Comparison of ENCODE assay signal across 19 cellular contexts in genomic region chr9:112341741-112342140, GRCh38. TPM values are rescaled to one million over a fixed set of nuclear protein-coding genes. Genes with fewer than 3 reads are reported as not detected.
A peak's percentile ranks its signal among the peaks of the same experiment; 100 is the strongest.
DNase-seq lines count a peak whose midpoint lies in the region; ATAC-seq, FAIRE-seq and TF ChIP-seq lines count a peak whose summit lies in the region.
"Had no signal": no experiment of that assay in that cellular context is flagged by ENCODE, and none has a peak within 500 bp of the region (broad histone marks: within the 10 kb centered on the region; RNA-seq: fewer than 3 reads in every experiment).

No MANE protein-coding gene starts in this region.

- no peaks in the 10 kb centered on the region for H3K9me3 ChIP-seq in A549
- H3K9me3 ChIP-seq in HCT116 (ENCODE audit: control insufficient read depth in 1 of 2, insufficient read depth in 1 of 2, low read depth in 1 of 2, low read length in 2 of 2): no peaks in the 10 kb centered on the region
- no peaks in the 10 kb centered on the region; the same call in 1 of the 2 replicates for H3K9me3 ChIP-seq in SJCRH30 (replicated peaks)
- H3K9me3 ChIP-seq in OCI-LY7 (ENCODE audit: low read length): no peaks in the 10 kb centered on the region
- H3K9me3 ChIP-seq: Peyer's patch had no signal

- H3K27ac ChIP-seq in A549: peak overlapping the region; percentile 32 to 75; a peak in 5 of 6 replicates
- peak overlapping the region; percentile 2; the same call in 1 of the 2 replicates for H3K27ac ChIP-seq in HCT116 (ENCODE audit: low read depth, low read length)
- H3K27ac ChIP-seq in coronary artery: no peak overlapping the region
- no peak overlapping the region for H3K27ac ChIP-seq in SJCRH30
- H3K27ac ChIP-seq in OCI-LY7 (ENCODE audit: low read depth, low read length, poor library complexity, severe bottlenecking): no peak overlapping the region
- H3K27ac ChIP-seq: brain microvascular endothelial cell, HL-60, Peyer's patch had no signal

- ATAC-seq in A549: peak; percentile 18 to 41; a peak in 3 of 6 replicates
- peak; percentile 64 for ATAC-seq in HCT116
- ATAC-seq in SK-N-SH treated with all-trans-retinoic acid at 6 μM for 48 hours: peak; percentile 85
- ATAC-seq: activated CD8-positive, alpha-beta T cell treated with anti-CD3 and anti-CD28 coated beads for 36 hours had no signal

- H4K20me1 ChIP-seq in HCT116 (ENCODE audit: insufficient read depth) (no peaks in the 10 kb centered on the region), OCI-LY7 (ENCODE audit: insufficient read depth, low read length) (no peaks in the 10 kb centered on the region)

- POLR2A ChIA-PET in A549 (lab: Yijun Ruan, JAX) (interaction anchor here (0.7 to 1.0 kb wide), 2 partner anchors 8 to 37 kb away, joined by 3 read pairs; partner anchors contain the start of gene PTBP3), HCT116 (lab: Charles Lee) (no interaction called here), OCI-LY7 (lab: Charles Lee) (no interaction called here)

- H3K27me3 ChIP-seq in HCT116 (ENCODE audit: insufficient read depth, low read length) (no peaks in the 10 kb centered on the region), SJCRH30 (no peaks in the 10 kb centered on the region)
- H3K27me3 ChIP-seq: brain microvascular endothelial cell, Peyer's patch had no signal

- H3K4me3 ChIP-seq in A549 (no peak overlapping the region), HCT116 (replicated peaks in 1 of 2; ENCODE audit: low read depth in 1 of 2, low read length in 2 of 2) (no peak overlapping the region), coronary artery (no peak overlapping the region), SJCRH30 (no peak overlapping the region), OCI-LY7 (ENCODE audit: low read depth, low read length, poor library complexity, severe bottlenecking) (no peak overlapping the region)
- H3K4me3 ChIP-seq: Peyer's patch had no signal

- peak overlapping the region; percentile 29 for H2AFZ ChIP-seq in HCT116 (ENCODE audit: low read depth, low read length, poor library complexity, severe bottlenecking)
- H2AFZ ChIP-seq in OCI-LY7 (ENCODE audit: low read length): no peak overlapping the region

- no peak for FAIRE-seq in A549 (lab: Jason Lieb, UNC)
- FAIRE-seq: endometrium had no signal

- H3K36me3 ChIP-seq in HCT116 (ENCODE audit: control insufficient read depth in 1 of 2, insufficient read depth in 2 of 2, low read length in 2 of 2): no peaks in the 10 kb centered on the region
- no peaks in the 10 kb centered on the region for H3K36me3 ChIP-seq in SJCRH30
- H3K36me3 ChIP-seq in OCI-LY7 (ENCODE audit: insufficient read depth, low read length): no peaks in the 10 kb centered on the region
- H3K36me3 ChIP-seq: brain microvascular endothelial cell, Peyer's patch had no signal

- TF ChIP-seq CTCF in A549 (IDR thresholded peaks at IDR 0.05) (no peak), HCT116 (IDR thresholded peaks at IDR 0.05 in 2 of 3, conservative IDR thresholded peaks at IDR 0.05 in 1 of 3; ENCODE audit: borderline replicate concordance in 1 of 3, insufficient read depth in 1 of 3, low read depth in 2 of 3, low read length in 2 of 3) (no peak), coronary artery (IDR thresholded peaks at IDR 0.05) (no peak), OCI-LY7 (conservative IDR thresholded peaks at IDR 0.05; ENCODE audit: low read length) (no peak)

- CTCF ChIA-PET in A549 (lab: Yijun Ruan, JAX) (interaction anchor here (1.0 to 9.6 kb wide), 3 partner anchors 18 to 244 kb away, joined by 3 to 42 read pairs (median 4); no protein-coding TSS in a partner anchor), HCT116 (lab: Charles Lee) (no interaction called here), OCI-LY7 (lab: Charles Lee; ENCODE audit: unreplicated experiment) (no interaction called here)

- H3K4me2 ChIP-seq in A549: peak overlapping the region; percentile 23
- peak overlapping the region; percentile 50 for H3K4me2 ChIP-seq in HCT116 (ENCODE audit: low read length)
- H3K4me2 ChIP-seq in OCI-LY7 (ENCODE audit: low read length): no peak overlapping the region

- RAD21 ChIA-PET in HCT116 (lab: Charles Lee; ENCODE audit: low non-redundant PET in 1 of 2, low total read pairs in 2 of 2, uncharacterized antibody in 2 of 2, unreplicated experiment in 2 of 2): no interaction called here

- H3K79me2 ChIP-seq in HCT116 (ENCODE audit: insufficient read depth, low read length) (no peaks in the 10 kb centered on the region), OCI-LY7 (ENCODE audit: insufficient read depth, low read depth, low read length) (no peaks in the 10 kb centered on the region)

- H3K9me2 ChIP-seq in HCT116 (ENCODE audit: insufficient read depth) (no peaks in the 10 kb centered on the region), OCI-LY7 (ENCODE audit: insufficient read depth, low read length) (no peaks in the 10 kb centered on the region)

- no peak for TF ChIP-seq EP300 in A549 (IDR thresholded peaks at IDR 0.05)

- peak in 1 of 2 experiments; percentile 49 for DNase-seq in A549 (ENCODE audit: low read depth in 1 of 2, low spot score in 1 of 2)
- no peak for DNase-seq in HCT116 (ENCODE audit: low read depth, low spot score)
- peak; percentile 13 for DNase-seq in iPS-NIHi7 (ENCODE audit: extremely low spot score)
- DNase-seq in coronary artery (ENCODE audit: low spot score): no peak
- no peak for DNase-seq in SHP77 (lab: John Stamatoyannopoulos, UW)
- DNase-seq in SJCRH30: no peak
- no peak for DNase-seq in OCI-LY7 (ENCODE audit: low spot score)
- DNase-seq: activated CD8-positive, alpha-beta T cell treated with anti-CD3 and anti-CD28 coated beads for 36 hours; activated gamma-delta T cell treated with Interleukin-2 at 50 U/mL for 16 hours; brain microvascular endothelial cell; DMS53; hippocampal formation; NCI-H1092 treated with DMSO at 0.1 percent for 48 hours; Peyer's patch; stimulated activated CD8-positive, alpha-beta memory T cell treated with anti-CD3 and anti-CD28 coated beads, Interleukin-4, amount 100 ng/mL, for 48 hours; T1000 had no signal

- H3K9ac ChIP-seq in HCT116 (ENCODE audit: low read length): no peak overlapping the region

- H3K4me1 ChIP-seq in A549 (peaks cover 42% of the 10 kb centered on the region), HCT116 (ENCODE audit: control insufficient read depth in 1 of 2, insufficient read depth in 2 of 2, low read length in 2 of 2) (peaks cover 25 to 39% of the 10 kb centered on the region in 2 experiments), SJCRH30 (peaks cover 8% of the 10 kb centered on the region; the same call in 1 of the 2 replicates), OCI-LY7 (ENCODE audit: insufficient read depth, low read length, poor library complexity, severe bottlenecking) (no peaks in the 10 kb centered on the region)
- H3K4me1 ChIP-seq: Peyer's patch had no signal

- TF ChIP-seq POLR2A in A549 (IDR thresholded peaks at IDR 0.05; ENCODE audit: low read length): no peak
- TF ChIP-seq POLR2A in HCT116 (IDR thresholded peaks at IDR 0.05; ENCODE audit: borderline replicate concordance, extremely low read depth, insufficient read depth, insufficient read length): no peak

- BruUV-seq in HCT116 (replicated peaks; lab: Mats Ljungman, UMichigan) (no TSS peak), OCI-LY7 (replicated peaks; lab: Mats Ljungman, UMichigan) (no TSS peak)

- intact Hi-C loops in HCT116 (cut with micrococcal nuclease): no loop called here
- intact Hi-C loops in OCI-LY7 (cut with micrococcal nuclease; ENCODE audit: unreplicated experiment): no loop called here

- TF ChIP-seq RAD21 in A549 (conservative IDR thresholded peaks at IDR 0.05 in 1 of 2, IDR thresholded peaks at IDR 0.05 in 1 of 2) (no peak), HCT116 (IDR thresholded peaks at IDR 0.05; ENCODE audit: low read depth) (no peak)

TF ChIP-seq in HCT116, 20 proteins besides CTCF, POLR2A, EP300 and RAD21 (continues in another document):
- no peak for TF ChIP-seq FOSL1 (IDR thresholded peaks at IDR 0.05; ENCODE audit: low read depth)
- TF ChIP-seq CEBPB (IDR thresholded peaks at IDR 0.05; ENCODE audit: low read depth): no peak
- no peak for TF ChIP-seq EZH2 (IDR thresholded peaks at IDR 0.05)
- TF ChIP-seq CBX3 (IDR thresholded peaks at IDR 0.05; ENCODE audit: low read depth): no peak
- no peak for TF ChIP-seq JUND (IDR thresholded peaks at IDR 0.05)
- TF ChIP-seq ELF1 (IDR thresholded peaks at IDR 0.05; ENCODE audit: borderline replicate concordance, low read depth): no peak
- no peak for TF ChIP-seq EZH2phosphoT487 (IDR thresholded peaks at IDR 0.05; ENCODE audit: borderline replicate concordance)

TF ChIP-seq in SK-N-SH treated with all-trans-retinoic acid at 6 μM for 48 hours, 23 proteins besides CTCF, POLR2A, EP300 and RAD21 (continues in another document):
- no peak for TF ChIP-seq CSDC2 (CRISPR knock-in tag; IDR thresholded peaks at IDR 0.05)

RNA-seq across cellular contexts. Expression of gene PTBP3, which starts 8.3 kb away (rescaled TPM):
- polyA plus RNA-seq in A549 (2011; rRNA removed) (105 and 127 TPM in 2 replicates), A549 (2017; fragmentation: RNase III; extraction: RNeasy Plus Mini Kit Qiagen cat#74134 plus additional on column Dnase treatment) (40.0 to 55.7 TPM (median 49.9 TPM) in 3 replicates)
- polyA plus RNA-seq in A549 (2012; cell fraction: cytosol; rRNA removed): 15.0 and 23.1 TPM in 2 replicates
- polyA plus RNA-seq in A549 (2012; cell fraction: nucleus; rRNA removed): 19.0 and 21.9 TPM in 2 replicates
- polyA minus RNA-seq in A549 (2011; rRNA and poly(A)+ RNA removed): 210 and 235 TPM in 2 replicates
- total RNA-seq in HCT116 (2021; ENCODE audit: unreplicated experiment) (102 TPM), OCI-LY7 (2022) (98.2 and 129 TPM in 2 replicates)
- 13.7 and 16.4 TPM in 2 replicates for polyA plus RNA-seq in HCT116 (2012)
- total RNA-seq in SJCRH30 (2014; rRNA removed; shearing (Covaris generic)): 65.7 and 73.0 TPM in 2 replicates
- 33.2 and 38.1 TPM in 2 replicates for total RNA-seq in OCI-LY7 (2014; rRNA removed; shearing (Covaris generic))

RNA-seq across cellular contexts. Expression of gene HSDL2, which starts 38.2 kb away (rescaled TPM):
- 45.3 and 47.7 TPM in 2 replicates for polyA plus RNA-seq in A549 (2011; rRNA removed)
- 12.1 and 13.3 TPM in 2 replicates for polyA plus RNA-seq in A549 (2012; cell fraction: cytosol; rRNA removed)
- polyA plus RNA-seq in A549 (2012; cell fraction: nucleus; rRNA removed): 4.7 and 5.3 TPM in 2 replicates
- polyA plus RNA-seq in A549 (2017; fragmentation: RNase III; extraction: RNeasy Plus Mini Kit Qiagen cat#74134 plus additional on column Dnase treatment): 43.1 to 47.6 TPM (median 47.4 TPM) in 3 replicates
- polyA minus RNA-seq in A549 (2011; rRNA and poly(A)+ RNA removed): 26.5 and 28.9 TPM in 2 replicates
- total RNA-seq in HCT116 (2021; ENCODE audit: unreplicated experiment): 33.9 TPM
- polyA plus RNA-seq in HCT116 (2012): 13.4 and 16.4 TPM in 2 replicates
- 39.0 and 41.4 TPM in 2 replicates for total RNA-seq in SJCRH30 (2014; rRNA removed; shearing (Covaris generic))
- total RNA-seq in OCI-LY7 (2014; rRNA removed; shearing (Covaris generic)): 10.0 and 12.7 TPM in 2 replicates
- total RNA-seq in OCI-LY7 (2022): 16.6 and 17.1 TPM in 2 replicates

Comparison
In these comparisons a context has a peak if more than half of its experiments do, and no peak if none do; other contexts are left out.
1. ATAC-seq: peak in every context shown above with its lines; median percentile 85 in SK-N-SH treated with all-trans-retinoic acid at 6 μM for 48 hours; 64 in HCT116; 30 in A549.
2. H3K27ac ChIP-seq: peak in A549 (2 of 2) and HCT116 (single experiment); none in coronary artery (0 of 2), SJCRH30 (single experiment) and OCI-LY7 (single experiment).